8 cellular contexts compared by ENCODE assay signal in the genomic region with DNA sequence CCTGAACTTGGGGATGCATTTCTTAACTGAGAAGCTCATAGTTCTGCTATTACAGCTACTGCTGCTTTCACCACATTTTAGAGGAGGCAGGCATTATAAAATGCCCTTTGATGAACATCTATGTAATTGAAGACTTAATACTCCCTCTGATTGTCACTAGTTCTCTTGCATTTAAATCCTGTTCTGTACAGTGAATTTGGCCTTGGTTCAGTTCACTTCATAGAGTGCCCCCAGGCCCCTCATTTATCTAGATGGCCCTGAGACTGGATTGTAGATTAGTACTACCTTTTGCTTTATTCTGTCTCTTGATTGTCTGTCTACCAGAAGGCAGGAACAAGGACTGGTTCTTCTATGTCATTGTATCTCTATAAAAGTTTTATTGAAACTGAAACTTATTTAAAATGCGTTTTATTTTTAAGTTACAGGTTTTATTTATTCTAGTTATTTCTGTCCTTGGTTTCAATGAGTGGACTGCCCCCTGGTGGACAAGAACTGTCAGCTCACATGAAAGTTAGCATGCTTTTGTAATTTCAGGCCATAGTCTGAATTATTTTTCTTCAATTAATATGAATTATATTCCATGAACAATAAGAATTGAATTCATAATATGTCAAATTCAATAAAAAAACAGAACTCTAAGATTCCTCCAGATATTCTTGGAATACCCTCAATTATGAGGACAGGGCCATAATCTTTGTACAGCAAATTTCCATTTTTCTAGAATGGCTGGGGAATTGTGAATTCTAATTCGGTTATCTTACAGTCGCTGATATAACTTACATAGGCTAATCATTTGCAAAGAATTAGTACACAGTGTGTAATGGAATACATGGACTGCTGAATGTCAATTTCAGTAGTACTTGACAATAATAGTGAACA. TPM values are rescaled to one million over a fixed set of nuclear protein-coding genes. Genes with fewer than 3 reads are reported as not detected.
DNase-seq lines count a peak whose midpoint lies in the region; ATAC-seq and TF ChIP-seq lines count a peak whose summit lies in the region.

No MANE protein-coding gene starts in this region.

- CTCF ChIA-PET in WTC11 (lab: Charles Lee): interaction anchor here (0.7 to 1.8 kb wide), 14 partner anchors 11 to 226 kb away, joined by 3 to 11 read pairs (median 4); no protein-coding TSS in a partner anchor

- POLR2A ChIA-PET in WTC11 (lab: Charles Lee): no interaction called here

- no peak overlapping the region for H3K4me3 Mint-ChIP-seq in WTC11

- peaks cover 55% of the 10 kb centered on the region for H3K27me3 Mint-ChIP-seq in WTC11 (ENCODE audit: low read depth)

- no peak for ATAC-seq in WTC11
- no peak for ATAC-seq in HG02973 (IDR thresholded peaks at IDR 0.05; ENCODE audit: unreplicated experiment)
- no peak for ATAC-seq in HG02798 (IDR thresholded peaks at IDR 0.05; ENCODE audit: poor library complexity, unreplicated experiment)

- TF ChIP-seq CTCF in WTC11 (IDR thresholded peaks at IDR 0.05): peak; percentile 78

- peaks cover 4% of the 10 kb centered on the region; the same call in 1 of the 2 replicates for H3K4me1 Mint-ChIP-seq in WTC11

- DNase-seq in activated CD4-positive, CD25-positive, alpha-beta regulatory T cell treated with anti-CD3 and anti-CD28 coated beads, Interleukin-2, amount 50 U/mL, for 16 hours (ENCODE audit: low read depth, low spot score): peak; percentile 15
- no peak for DNase-seq in activated CD4-positive, CD25-positive, alpha-beta regulatory T cell treated with anti-CD3 and anti-CD28 coated beads, Interleukin-2, amount 50 U/mL, for 72 hours
- DNase-seq in M059J (ENCODE audit: low read depth): peak; percentile 42
- DNase-seq in WTC11 (ENCODE audit: low spot score): peak; percentile 38
- DNase-seq in fibroblast of the conjunctiva (ENCODE audit: low read depth): peak; percentile 37
- peak; percentile 26 for DNase-seq in smooth muscle cell of the brain vasculature (ENCODE audit: low read depth, low spot score)

- no peaks in the 10 kb centered on the region for H3K36me3 Mint-ChIP-seq in WTC11

- no peaks in the 10 kb centered on the region for H3K9me3 Mint-ChIP-seq in WTC11

- no peak overlapping the region for H3K27ac Mint-ChIP-seq in WTC11

TF ChIP-seq in WTC11, 78 proteins besides CTCF, POLR2A, EP300 and RAD21 (continues in another document):
- TF ChIP-seq EMX1 (CRISPR knock-in tag; IDR thresholded peaks at IDR 0.05): no peak
- no peak for TF ChIP-seq USF1 (CRISPR knock-in tag; IDR thresholded peaks at IDR 0.05)
- TF ChIP-seq, protein P1, sequence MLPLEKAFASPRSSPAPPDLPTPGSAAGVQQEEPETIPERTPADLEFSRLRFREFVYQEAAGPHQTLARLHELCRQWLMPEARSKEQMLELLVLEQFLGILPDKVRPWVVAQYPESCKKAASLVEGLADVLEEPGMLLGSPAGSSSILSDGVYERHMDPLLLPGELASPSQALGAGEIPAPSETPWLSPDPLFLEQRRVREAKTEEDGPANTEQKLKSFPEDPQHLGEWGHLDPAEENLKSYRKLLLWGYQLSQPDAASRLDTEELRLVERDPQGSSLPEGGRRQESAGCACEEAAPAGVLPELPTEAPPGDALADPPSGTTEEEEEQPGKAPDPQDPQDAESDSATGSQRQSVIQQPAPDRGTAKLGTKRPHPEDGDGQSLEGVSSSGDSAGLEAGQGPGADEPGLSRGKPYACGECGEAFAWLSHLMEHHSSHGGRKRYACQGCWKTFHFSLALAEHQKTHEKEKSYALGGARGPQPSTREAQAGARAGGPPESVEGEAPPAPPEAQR (CRISPR knock-in tag; IDR thresholded peaks at IDR 0.05): no peak
- no peak for TF ChIP-seq E2F1 (CRISPR knock-in tag; IDR thresholded peaks at IDR 0.05)
- TF ChIP-seq FOXK1 (CRISPR knock-in tag; IDR thresholded peaks at IDR 0.05): no peak
- TF ChIP-seq JAZF1 (CRISPR knock-in tag; IDR thresholded peaks at IDR 0.05): no peak
- TF ChIP-seq ATF3 (CRISPR knock-in tag; conservative IDR thresholded peaks at IDR 0.05): no peak
- no peak for TF ChIP-seq ELF4 (CRISPR knock-in tag; IDR thresholded peaks at IDR 0.05; ENCODE audit: low read depth)
- TF ChIP-seq CBFB (CRISPR knock-in tag; IDR thresholded peaks at IDR 0.05; ENCODE audit: low read depth): no peak
- TF ChIP-seq ATF6 (CRISPR knock-in tag; IDR thresholded peaks at IDR 0.05): no peak
- TF ChIP-seq ZNF425 (CRISPR knock-in tag; conservative IDR thresholded peaks at IDR 0.05): no peak
- no peak for TF ChIP-seq STAT6 (CRISPR knock-in tag; conservative IDR thresholded peaks at IDR 0.05; ENCODE audit: low read depth)
- TF ChIP-seq ZNF263 (CRISPR knock-in tag; IDR thresholded peaks at IDR 0.05; ENCODE audit: low read depth): no peak
- no peak for TF ChIP-seq ZNF671 (CRISPR knock-in tag; IDR thresholded peaks at IDR 0.05)
- no peak for TF ChIP-seq ZNF423 (CRISPR knock-in tag; IDR thresholded peaks at IDR 0.05)
- no peak for TF ChIP-seq GRHL2 (CRISPR knock-in tag; IDR thresholded peaks at IDR 0.05; ENCODE audit: insufficient replicate concordance, severe bottlenecking)

RNA-seq across cellular contexts. Expression of gene TMEM33, which starts 47.2 kb away (rescaled TPM):
- 99.4 and 112 TPM in 2 replicates for total RNA-seq in M059J (2014; rRNA removed; shearing (Covaris generic))
- total RNA-seq in WTC11 (2021): 80.8 to 82.4 TPM (median 81.4 TPM) in 3 replicates
